1 cellular context compared by ENCODE assay signal in the genomic region with DNA sequence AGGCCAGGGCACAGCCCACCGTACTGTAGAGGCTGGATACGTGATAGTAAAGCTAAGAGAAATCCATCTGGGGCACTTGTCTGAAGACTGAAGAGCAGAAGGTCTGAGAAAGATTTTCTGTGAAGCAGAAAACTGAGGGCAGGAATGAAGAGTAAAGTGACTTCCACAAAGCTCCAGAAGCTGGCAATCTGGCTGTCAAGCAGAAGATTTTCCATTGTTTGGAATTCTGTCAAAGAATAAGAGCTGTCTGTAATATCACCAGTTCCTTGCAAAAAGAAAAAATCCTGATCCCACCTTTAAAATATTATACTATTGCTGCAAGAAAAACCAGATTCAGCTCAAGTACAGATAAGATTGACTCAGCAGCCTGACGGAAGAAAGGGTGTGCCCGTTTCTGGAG.
TF ChIP-seq lines count a peak whose summit lies in the region.

No MANE protein-coding gene starts in this region.

TF ChIP-seq in GM23338, 12 proteins besides CTCF, POLR2A, EP300 and RAD21 (continued from another document):
- TF ChIP-seq ZNF462 (CRISPR knock-in tag; IDR thresholded peaks at IDR 0.05) (no peak), ZNF331 (CRISPR knock-in tag; IDR thresholded peaks at IDR 0.05; ENCODE audit: low read depth) (no peak)
